In the genomic region with DNA sequence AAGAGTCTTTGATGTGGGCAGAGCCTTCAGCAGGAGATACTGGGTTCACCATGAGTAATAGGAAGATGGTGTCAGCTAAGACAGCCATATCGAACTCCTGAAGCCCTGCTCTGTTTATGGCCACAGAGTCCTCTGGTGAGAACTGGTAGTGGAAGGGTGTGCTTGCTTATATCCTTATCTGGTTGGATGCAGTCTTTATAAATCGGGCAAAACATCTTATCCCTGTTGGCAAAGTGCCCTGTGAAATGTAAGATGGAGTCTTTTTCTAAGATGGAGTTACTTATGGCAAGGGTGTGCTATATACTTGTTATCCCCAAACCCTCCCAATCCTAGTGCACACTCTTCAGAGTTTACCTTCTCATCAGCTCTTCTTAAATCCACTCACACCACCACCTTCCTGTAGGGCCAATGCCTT, we compare ENCODE assay signal across 1 cellular context.
TF ChIP-seq lines count a peak whose summit lies in the region.

No MANE protein-coding gene starts in this region.

TF ChIP-seq in K562, 482 proteins besides CTCF, POLR2A, EP300 and RAD21 (continued from another document and continues in another):
- TF ChIP-seq RERE (CRISPR knock-in tag; IDR thresholded peaks at IDR 0.05; ENCODE audit: borderline replicate concordance), result no peak
- no peak for TF ChIP-seq FOS (IDR thresholded peaks at IDR 0.05; ENCODE audit: extremely low read depth, insufficient read length)
- TF ChIP-seq ADNP (tag; IDR thresholded peaks at IDR 0.05), result no peak
- peak; percentile 65; the same call in 1 of the 2 replicates for TF ChIP-seq STAT5B (CRISPR knock-in tag; IDR thresholded peaks at IDR 0.05)
- peak; percentile 66 for TF ChIP-seq CBFA2T3 (IDR thresholded peaks at IDR 0.05)
- TF ChIP-seq HDAC3 (IDR thresholded peaks at IDR 0.05; ENCODE audit: borderline replicate concordance, partially characterized antibody), result no peak
- TF ChIP-seq MEF2D (tag; conservative IDR thresholded peaks at IDR 0.05; ENCODE audit: low read depth), result peak; percentile 97
- TF ChIP-seq LCOR (CRISPR knock-in tag; IDR thresholded peaks at IDR 0.05), result no peak
- 0 out of 2 replicates have a peak, but pooled peaks have one; percentile 60 for TF ChIP-seq GTF2E2 (tag; IDR thresholded peaks at IDR 0.05)
- TF ChIP-seq ZNF146 (CRISPR knock-in tag; IDR thresholded peaks at IDR 0.05; ENCODE audit: unreplicated experiment), result no peak
- TF ChIP-seq EP400 (IDR thresholded peaks at IDR 0.05), result no peak
- TF ChIP-seq ZNF780A (CRISPR knock-in tag; IDR thresholded peaks at IDR 0.05), result no peak
- TF ChIP-seq, protein P1, sequence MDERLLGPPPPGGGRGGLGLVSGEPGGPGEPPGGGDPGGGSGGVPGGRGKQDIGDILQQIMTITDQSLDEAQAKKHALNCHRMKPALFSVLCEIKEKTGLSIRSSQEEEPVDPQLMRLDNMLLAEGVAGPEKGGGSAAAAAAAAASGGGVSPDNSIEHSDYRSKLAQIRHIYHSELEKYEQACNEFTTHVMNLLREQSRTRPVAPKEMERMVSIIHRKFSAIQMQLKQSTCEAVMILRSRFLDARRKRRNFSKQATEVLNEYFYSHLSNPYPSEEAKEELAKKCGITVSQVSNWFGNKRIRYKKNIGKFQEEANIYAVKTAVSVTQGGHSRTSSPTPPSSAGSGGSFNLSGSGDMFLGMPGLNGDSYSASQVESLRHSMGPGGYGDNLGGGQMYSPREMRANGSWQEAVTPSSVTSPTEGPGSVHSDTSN (CRISPR knock-in tag; IDR thresholded peaks at IDR 0.05; ENCODE audit: low read depth), result no peak
- TF ChIP-seq, protein P1 (tag; conservative IDR thresholded peaks at IDR 0.05; ENCODE audit: low read depth), result peak; percentile 77
- TF ChIP-seq NR3C1 (CRISPR knock-in tag; IDR thresholded peaks at IDR 0.05), result no peak
- no peak for TF ChIP-seq NCOA4 (IDR thresholded peaks at IDR 0.05; ENCODE audit: partially characterized antibody)
- TF ChIP-seq, protein P2, sequence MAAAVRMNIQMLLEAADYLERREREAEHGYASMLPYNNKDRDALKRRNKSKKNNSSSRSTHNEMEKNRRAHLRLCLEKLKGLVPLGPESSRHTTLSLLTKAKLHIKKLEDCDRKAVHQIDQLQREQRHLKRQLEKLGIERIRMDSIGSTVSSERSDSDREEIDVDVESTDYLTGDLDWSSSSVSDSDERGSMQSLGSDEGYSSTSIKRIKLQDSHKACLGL (CRISPR knock-in tag; IDR thresholded peaks at IDR 0.05; ENCODE audit: borderline replicate concordance, poor library complexity, severe bottlenecking), result peak; percentile 53
- peak in 1 of 2 experiments; percentile 99; a peak in 2 of 4 replicates for TF ChIP-seq ZNF639 (CRISPR knock-in tag; conservative IDR thresholded peaks at IDR 0.05 in 1 of 2, IDR thresholded peaks at IDR 0.05 in 1 of 2)
- TF ChIP-seq ATF2 (CRISPR knock-in tag; IDR thresholded peaks at IDR 0.05), result no peak
- no peak for TF ChIP-seq SNRNP70 (optimal IDR thresholded peaks at IDR 0.05; ENCODE audit: low read depth, low read length)
- peak; percentile 88; the same call in 1 of the 2 replicates for TF ChIP-seq TCF7 (IDR thresholded peaks at IDR 0.05; ENCODE audit: borderline replicate concordance)
- TF ChIP-seq, protein P3, sequence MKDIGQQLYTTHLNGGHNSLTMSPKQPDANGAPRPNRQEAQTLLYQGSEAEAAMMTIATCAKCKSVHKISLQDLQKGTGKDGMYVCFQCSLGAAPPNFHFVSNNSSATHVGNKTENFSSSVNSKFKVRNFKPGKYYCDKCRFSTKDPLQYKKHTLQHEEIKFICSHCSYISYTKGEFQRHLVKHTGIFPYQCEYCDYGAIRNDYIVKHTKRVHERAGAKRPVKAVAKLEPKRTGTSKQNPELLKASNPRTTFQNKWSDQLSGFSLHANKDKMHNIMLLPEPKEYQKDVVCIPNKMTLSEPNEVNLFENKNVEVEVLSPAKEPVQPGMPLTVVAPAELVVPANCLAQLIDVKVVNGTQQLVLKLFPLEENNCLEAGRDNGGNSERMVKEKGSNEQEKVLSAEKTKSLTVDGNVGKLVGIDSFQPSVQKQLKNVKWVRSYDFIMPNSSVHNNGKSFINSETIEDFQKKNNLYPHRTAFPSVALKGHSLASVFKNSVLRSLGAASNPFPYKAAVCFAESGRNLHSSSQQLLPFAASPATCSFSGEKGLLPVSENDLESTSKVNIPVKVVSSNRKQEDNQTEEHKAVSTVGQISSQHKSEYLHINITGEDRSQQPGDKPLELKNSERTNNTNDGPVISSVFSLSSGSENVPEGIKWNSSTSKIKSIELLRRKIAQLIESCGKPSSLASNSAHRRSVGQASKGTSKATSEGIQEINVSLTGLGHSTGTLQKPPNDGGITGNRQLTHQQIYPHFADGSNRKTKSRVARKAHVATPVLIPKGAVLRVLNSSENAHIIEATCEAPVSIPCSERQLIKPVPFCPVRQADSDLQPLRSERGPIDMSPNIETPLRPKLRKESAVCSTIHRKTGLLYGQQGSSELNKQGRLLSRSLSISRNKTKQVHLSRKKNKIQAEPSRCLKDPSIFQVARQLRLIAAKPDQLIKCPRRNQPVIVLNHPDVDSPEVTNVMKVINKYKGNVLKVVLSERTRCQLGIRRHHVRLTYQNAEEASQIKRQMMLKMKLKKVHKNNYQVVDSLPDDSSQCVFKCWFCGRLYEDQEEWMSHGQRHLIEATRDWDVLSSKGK (CRISPR knock-in tag; IDR thresholded peaks at IDR 0.05), result peak; percentile 74
- no peak for TF ChIP-seq XRCC5 (IDR thresholded peaks at IDR 0.05; ENCODE audit: low read depth, low read length)
- peak; percentile 96 for TF ChIP-seq CXXC5 (CRISPR knock-in tag; IDR thresholded peaks at IDR 0.05)
- TF ChIP-seq ZNF41 (CRISPR knock-in tag; conservative IDR thresholded peaks at IDR 0.05), result peak; percentile 93
- TF ChIP-seq GTF2A2 (tag; IDR thresholded peaks at IDR 0.05), result peak; percentile 96
- TF ChIP-seq KDM4B (IDR thresholded peaks at IDR 0.05; ENCODE audit: borderline replicate concordance in 2 of 2, low read depth in 1 of 2), result no peak
- TF ChIP-seq MIER1 (IDR thresholded peaks at IDR 0.05; ENCODE audit: low read depth), result no peak
- TF ChIP-seq ZNF695 (CRISPR knock-in tag; IDR thresholded peaks at IDR 0.05), result peak; percentile 96
- peak; percentile 67; the same call in 1 of the 2 replicates for TF ChIP-seq FOXJ2 (tag; IDR thresholded peaks at IDR 0.05)
- TF ChIP-seq SRSF9 (IDR thresholded peaks at IDR 0.05; ENCODE audit: borderline replicate concordance, low read depth, low read length), result no peak
- TF ChIP-seq NFIC (IDR thresholded peaks at IDR 0.05), result peak; percentile 73
- peak; percentile 97 for TF ChIP-seq TEAD2 (tag; IDR thresholded peaks at IDR 0.05)
- no peak for TF ChIP-seq HOXB6 (CRISPR knock-in tag; IDR thresholded peaks at IDR 0.05; ENCODE audit: borderline replicate concordance)
- no peak for TF ChIP-seq ZFX (CRISPR knock-in tag; IDR thresholded peaks at IDR 0.05)
- peak; percentile 81; the same call in 1 of the 2 replicates for TF ChIP-seq TCF15 (CRISPR knock-in tag; IDR thresholded peaks at IDR 0.05)
- TF ChIP-seq TCF3 (CRISPR knock-in tag; IDR thresholded peaks at IDR 0.05), result no peak
- TF ChIP-seq ZBTB34 (CRISPR knock-in tag; IDR thresholded peaks at IDR 0.05), result peak; percentile 94
- no peak for TF ChIP-seq RUNX1 (IDR thresholded peaks at IDR 0.05; ENCODE audit: low read depth)
- no peak for TF ChIP-seq ZBTB2 (IDR thresholded peaks at IDR 0.05)
- TF ChIP-seq STAG1 (CRISPR knock-in tag; IDR thresholded peaks at IDR 0.05; ENCODE audit: borderline replicate concordance), result no peak
- no peak for TF ChIP-seq ZC3H8 (IDR thresholded peaks at IDR 0.05)
- TF ChIP-seq ZNF224 (CRISPR knock-in tag; IDR thresholded peaks at IDR 0.05), result no peak
- TF ChIP-seq ATF7 (IDR thresholded peaks at IDR 0.05), result no peak
